26 cellular contexts compared by ENCODE assay signal in the genomic region with DNA sequence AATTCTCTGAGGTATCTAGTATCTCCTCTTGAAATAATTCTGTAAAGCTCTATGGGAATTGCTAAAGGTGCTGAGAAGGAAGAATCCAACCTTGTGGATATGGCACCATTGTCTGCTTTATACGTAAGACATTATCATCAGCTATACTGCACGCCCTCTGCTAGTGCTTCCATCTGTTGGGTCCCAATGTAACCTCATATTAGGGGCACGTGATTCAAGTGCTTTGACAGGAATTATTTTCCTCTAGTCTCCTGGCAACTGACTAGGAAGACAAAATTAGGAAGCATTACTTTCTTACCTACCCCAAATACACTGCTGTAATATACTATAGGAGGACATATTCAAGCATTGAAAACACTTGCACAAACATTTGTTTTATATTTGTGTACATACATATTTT.
"Had no signal": no experiment of that assay in that cellular context is flagged by ENCODE, and none has a peak within 500 bp of the region (broad histone marks: within the 10 kb centered on the region; RNA-seq: fewer than 3 reads in every experiment).

No MANE protein-coding gene starts in this region.

- H3K27ac ChIP-seq: breast epithelium, KMS-11, Peyer's patch, RWPE1 had no signal

- ATAC-seq: activated T-cell treated with anti-CD3 and anti-CD28 coated beads, Interleukin-2, amount 50 U/mL, for 72 hours; HepG2; T-helper 17 cell; WTC11 had no signal

- H3K4me1 Mint-ChIP-seq: WTC11 had no signal

- H3K4me3 ChIP-seq: breast epithelium, Peyer's patch had no signal

- H3K27ac Mint-ChIP-seq: activated CD4-positive, alpha-beta memory T cell treated with anti-CD3 and anti-CD28 coated beads for 36 hours; activated CD4-positive, alpha-beta T cell treated with anti-CD3 and anti-CD28 coated beads, Interleukin-2, amount 10 ng/mL, durations not matched to agents 7 days and 5 days; activated naive CD4-positive, alpha-beta T cell treated with anti-CD3 and anti-CD28 coated beads, Interleukin-2, amount 50 U/mL, for 24 hours; activated T-cell treated with anti-CD3 and anti-CD28 coated beads, Interleukin-2, amount 50 U/mL, for 72 hours; activated T-helper 2 cell treated with anti-CD3 and anti-CD28 coated beads, Interferon-gamma antibody, Interleukin-2, Interleukin-4, amounts not matched to agents 10 μg/mL and 5 μg/mL and 100 μg/mL, durations not matched to agents 14 hours and 24 hours and 36 hours; T-helper 17 cell; WTC11 had no signal

- H3K27me3 ChIP-seq: breast epithelium, Peyer's patch had no signal

- H3K4me3 Mint-ChIP-seq: activated CD4-positive, alpha-beta memory T cell treated with anti-CD3 and anti-CD28 coated beads for 36 hours; activated CD4-positive, alpha-beta T cell treated with anti-CD3 and anti-CD28 coated beads, Interleukin-2, amount 10 ng/mL, durations not matched to agents 7 days and 5 days; activated naive CD4-positive, alpha-beta T cell treated with anti-CD3 and anti-CD28 coated beads, Interleukin-2, amount 50 U/mL, for 24 hours; activated T-cell treated with anti-CD3 and anti-CD28 coated beads, Interleukin-2, amount 50 U/mL, for 72 hours; T-helper 17 cell; WTC11 had no signal

- H3K4me1 ChIP-seq: breast epithelium, Peyer's patch had no signal

- H3K9me3 ChIP-seq: breast epithelium, Peyer's patch had no signal

- H3K27me3 Mint-ChIP-seq: activated CD4-positive, alpha-beta memory T cell treated with anti-CD3 and anti-CD28 coated beads for 36 hours; activated CD4-positive, alpha-beta T cell treated with anti-CD3 and anti-CD28 coated beads, Interleukin-2, amount 10 ng/mL, durations not matched to agents 7 days and 5 days; activated naive CD4-positive, alpha-beta T cell treated with anti-CD3 and anti-CD28 coated beads, Interleukin-2, amount 50 U/mL, for 24 hours; T-helper 17 cell had no signal

- H3K9me3 Mint-ChIP-seq: activated CD4-positive, alpha-beta memory T cell treated with anti-CD3 and anti-CD28 coated beads for 36 hours; activated CD4-positive, alpha-beta T cell treated with anti-CD3 and anti-CD28 coated beads, Interleukin-2, amount 10 ng/mL, durations not matched to agents 7 days and 5 days; activated naive CD4-positive, alpha-beta T cell treated with anti-CD3 and anti-CD28 coated beads, Interleukin-2, amount 50 U/mL, for 24 hours; activated T-cell treated with anti-CD3 and anti-CD28 coated beads, Interleukin-2, amount 50 U/mL, for 72 hours; activated T-helper 2 cell treated with anti-CD3 and anti-CD28 coated beads, Interferon-gamma antibody, Interleukin-2, Interleukin-4, amounts not matched to agents 10 μg/mL and 5 μg/mL and 100 μg/mL, durations not matched to agents 14 hours and 24 hours and 36 hours; WTC11 had no signal

- FAIRE-seq: HepG2 had no signal

- DNase-seq: activated CD4-positive, alpha-beta memory T cell treated with anti-CD3 and anti-CD28 coated beads for 36 hours; activated CD4-positive, alpha-beta T cell treated with anti-CD3 and anti-CD28 coated beads, Interleukin-2, amount 10 ng/mL, durations not matched to agents 7 days and 5 days; activated CD4-positive, CD25-positive, alpha-beta regulatory T cell treated with anti-CD3 and anti-CD28 coated beads, Interleukin-2, amount 50 U/mL, for 72 hours; activated CD8-positive, alpha-beta memory T cell treated with anti-CD3 and anti-CD28 coated beads for 24 hours; activated gamma-delta T cell treated with Interleukin-2 at 50 U/mL for 16 hours; activated T-cell treated with anti-CD3 and anti-CD28 coated beads, Interleukin-2, amount 50 U/mL, for 72 hours; aorta; central memory CD4-positive, alpha-beta T cell; NCI-H1092; NCI-H1417; NCI-H1694; NCI-H2029 treated with DMSO at 0.1 percent for 48 hours; NCI-H345; NCI-H510A; NK-92 treated with Interleukin-12 subunit alpha and Interleukin-12 subunit beta, amount 100 ng/mL, for 24 hours; Peyer's patch; SHP77 treated with DMSO at 0.1 percent for 48 hours; T-helper 17 cell; T-helper 9 cell had no signal
